ENCODE assay signal across 1 cellular context in genomic region chr3:12405432-12406272, GRCh38.
A peak's percentile ranks its signal among the peaks of the same experiment; 100 is the strongest.
TF ChIP-seq lines count a peak whose summit lies in the region.

No MANE protein-coding gene starts in this region.

TF ChIP-seq in HepG2, 621 proteins besides CTCF, POLR2A, EP300 and RAD21 (continued from another document and continues in another):
- TF ChIP-seq AKNA (CRISPR knock-in tag; IDR thresholded peaks at IDR 0.05; ENCODE audit: borderline replicate concordance) (no peak; the same call in 1 of the 2 replicates), ZNF10 (CRISPR knock-in tag; IDR thresholded peaks at IDR 0.05; ENCODE audit: borderline replicate concordance, low read depth) (no peak), ARHGAP35 (CRISPR knock-in tag; IDR thresholded peaks at IDR 0.05; ENCODE audit: borderline replicate concordance) (0 out of 2 replicates have a peak, but pooled peaks have one; percentile 49), ZNF784 (CRISPR knock-in tag; IDR thresholded peaks at IDR 0.05; ENCODE audit: borderline replicate concordance) (no peak), ZNF484 (CRISPR knock-in tag; IDR thresholded peaks at IDR 0.05; ENCODE audit: borderline replicate concordance, low read depth) (no peak), TFDP2 (CRISPR knock-in tag; IDR thresholded peaks at IDR 0.05) (peak; percentile 74), ZNF263 (CRISPR knock-in tag; IDR thresholded peaks at IDR 0.05) (peak; percentile 98), MXD1 (CRISPR knock-in tag; IDR thresholded peaks at IDR 0.05) (no peak), ZNF232 (CRISPR knock-in tag; IDR thresholded peaks at IDR 0.05; ENCODE audit: borderline replicate concordance) (peak; percentile 87; the same call in 1 of the 2 replicates), PHB2 (IDR thresholded peaks at IDR 0.05; ENCODE audit: partially characterized antibody) (no peak), HCFC1 (IDR thresholded peaks at IDR 0.05; ENCODE audit: low read depth, low read length) (no peak), GLI4 (CRISPR knock-in tag; IDR thresholded peaks at IDR 0.05; ENCODE audit: borderline replicate concordance) (no peak), SOX6 (IDR thresholded peaks at IDR 0.05) (no peak), SOX6 (CRISPR knock-in tag; IDR thresholded peaks at IDR 0.05) (peak; percentile 98), BCL6 (CRISPR knock-in tag; IDR thresholded peaks at IDR 0.05) (peak; percentile 84), ZBTB40 (IDR thresholded peaks at IDR 0.05) (no peak), ZBTB40 (CRISPR knock-in tag; IDR thresholded peaks at IDR 0.05) (peak; percentile 76; the same call in 1 of the 2 replicates), ATM (IDR thresholded peaks at IDR 0.05; ENCODE audit: borderline replicate concordance) (no peak), ZNF570 (CRISPR knock-in tag; IDR thresholded peaks at IDR 0.05; ENCODE audit: borderline replicate concordance) (no peak), ZNF256 (CRISPR knock-in tag; conservative IDR thresholded peaks at IDR 0.05) (no peak), SNAPC4 (CRISPR knock-in tag; IDR thresholded peaks at IDR 0.05) (peak; percentile 68; the same call in 1 of the 2 replicates), ETV6 (CRISPR knock-in tag; conservative IDR thresholded peaks at IDR 0.05) (0 out of 2 replicates have a peak, but pooled peaks have one; percentile 42), ZNF678 (CRISPR knock-in tag; IDR thresholded peaks at IDR 0.05) (no peak)
